Comparison of ENCODE assay signal across 19 cellular contexts in genomic region chr1:233656700-233657099, GRCh38. TPM values are rescaled to one million over a fixed set of nuclear protein-coding genes. Genes with fewer than 3 reads are reported as not detected.
A peak's percentile ranks its signal among the peaks of the same experiment; 100 is the strongest.
DNase-seq lines count a peak whose midpoint lies in the region; ATAC-seq and TF ChIP-seq lines count a peak whose summit lies in the region.
"Had no signal": no experiment of that assay in that cellular context is flagged by ENCODE, and none has a peak within 500 bp of the region (broad histone marks: within the 10 kb centered on the region; RNA-seq: fewer than 3 reads in every experiment).

No MANE protein-coding gene starts in this region.

- 0 out of 2 replicates have a peak overlapping the region, but pooled peaks have one; percentile 63 for H3K9ac ChIP-seq in PC-3 (ENCODE audit: low read length)

- H3F3A ChIP-seq in PC-3 (ENCODE audit: low read length, unreplicated experiment): peaks cover 13% of the 10 kb centered on the region

- no peak for TF ChIP-seq CTCF in right atrium auricular region (IDR thresholded peaks at IDR 0.05)
- no peak for TF ChIP-seq CTCF in PC-3 (conservative IDR thresholded peaks at IDR 0.05; ENCODE audit: low read depth, low read length)

- peak overlapping the region; percentile 56 for H3K4me2 ChIP-seq in PC-3 (ENCODE audit: low read length)

- intact Hi-C loops in Right ventricle myocardium inferior (cut with DNase I): no loop called here
- intact Hi-C loops in PC-3 (cut with micrococcal nuclease): no loop called here

- no peaks in the 10 kb centered on the region for H4K20me1 ChIP-seq in PC-3 (ENCODE audit: low read length)

- no peak for DNase-seq in right atrium auricular region (ENCODE audit: low spot score)
- no peak for DNase-seq in Right ventricle myocardium inferior (ENCODE audit: missing footprints)
- peak; percentile 79 for DNase-seq in PC-3
- DNase-seq in germinal center (ENCODE audit: low spot score): no peak
- DNase-seq in NCI-H345 treated with DMSO at 0.1 percent for 48 hours (lab: John Stamatoyannopoulos, UW; ENCODE audit: unreplicated experiment): no peak
- DNase-seq: 8988T; AML-193; C1 segment of cervical spinal cord; CD8-positive, alpha-beta memory T cell; GDM1; Kasumi-1; NCI-H1092; NCI-H187 treated with DMSO at 0.1 percent for 48 hours; NCI-H2107; NK-92 treated with Interleukin-12 subunit alpha and Interleukin-12 subunit beta, amount 100 ng/mL, for 24 hours; Peyer's patch had no signal

- no peak overlapping the region for H2AFZ ChIP-seq in PC-3 (ENCODE audit: low read length)

- H3K27ac ChIP-seq in right atrium auricular region (peak overlapping the region; percentile 43 to 63), PC-3 (ENCODE audit: low read length) (peak overlapping the region; percentile 93)
- H3K27ac ChIP-seq: Peyer's patch, SJSA1 had no signal

- H3K27me3 ChIP-seq in right atrium auricular region (no peaks in the 10 kb centered on the region), PC-3 (ENCODE audit: low read length) (no peaks in the 10 kb centered on the region)
- H3K27me3 ChIP-seq: Peyer's patch, SJSA1 had no signal

- ATAC-seq in Right ventricle myocardium inferior: no peak
- peak; percentile 82 for ATAC-seq in PC-3
- ATAC-seq in esophagus mucosa: peak; percentile 83
- no peak for ATAC-seq in GM19452 (IDR thresholded peaks at IDR 0.05; ENCODE audit: unreplicated experiment)

- CTCF ChIA-PET in PC-3 (lab: Charles Lee): interaction anchor here (0.7 to 1.1 kb wide), 2 partner anchors 215 to 250 kb away, joined by 5 to 6 read pairs; no protein-coding TSS in a partner anchor

- POLR2A ChIA-PET in PC-3 (lab: Charles Lee; ENCODE audit: unreplicated experiment): interaction anchor here (0.5 to 0.7 kb wide), 4 partner anchors 44 to 265 kb away, joined by 3 to 4 read pairs (median 3); no protein-coding TSS in a partner anchor

- BruUV-seq in PC-3 (replicated peaks; lab: Mats Ljungman, UMichigan): no TSS peak

- peaks cover 69% of the 10 kb centered on the region for H3K79me2 ChIP-seq in PC-3 (ENCODE audit: low read length)

- H3K9me2 ChIP-seq in PC-3 (replicated peaks; ENCODE audit: low read length): no peaks in the 10 kb centered on the region

- H3K4me1 ChIP-seq in right atrium auricular region (no peaks in the 10 kb centered on the region), PC-3 (ENCODE audit: insufficient read depth, low read length) (peaks cover 49% of the 10 kb centered on the region)
- H3K4me1 ChIP-seq: Peyer's patch, SJSA1 had no signal

- H3K4me3 ChIP-seq in right atrium auricular region (no peak overlapping the region), PC-3 (ENCODE audit: low read length) (0 out of 2 replicates have a peak overlapping the region, but pooled peaks have one; percentile 18)
- H3K4me3 ChIP-seq: Peyer's patch, SJSA1 had no signal

- H3K36me3 ChIP-seq in right atrium auricular region (peaks cover 5% of the 10 kb centered on the region), PC-3 (ENCODE audit: low read depth, low read length) (no peaks in the 10 kb centered on the region; the same call in 1 of the 2 replicates)
- H3K36me3 ChIP-seq: Peyer's patch, SJSA1 had no signal

- H3K9me3 ChIP-seq in right atrium auricular region (no peaks in the 10 kb centered on the region), PC-3 (ENCODE audit: low read length) (no peaks in the 10 kb centered on the region)
- H3K9me3 ChIP-seq: Peyer's patch, SJSA1 had no signal

RNA-seq across cellular contexts. Expression of gene KCNK1, which starts 42.8 kb away (rescaled TPM):
- 10 to 100 TPM; 42.3 to 54.2 TPM for total RNA-seq in right atrium auricular region
- 25.4 TPM for total RNA-seq in Right ventricle myocardium inferior
- total RNA-seq in PC-3 (2014; rRNA removed): 31.1 and 34.7 TPM in 2 replicates
- total RNA-seq in esophagus mucosa: 21.9 TPM
- total RNA-seq: SJSA1 had no signal

Comparison
In these comparisons a context has a peak if more than half of its experiments do, and no peak if none do; other contexts are left out.
1. ATAC-seq: peak in PC-3 (single experiment) and esophagus mucosa (single experiment); none in Right ventricle myocardium inferior (single experiment) and GM19452 (single experiment).